ENCODE assay signal across 1 cellular context in the genomic region with DNA sequence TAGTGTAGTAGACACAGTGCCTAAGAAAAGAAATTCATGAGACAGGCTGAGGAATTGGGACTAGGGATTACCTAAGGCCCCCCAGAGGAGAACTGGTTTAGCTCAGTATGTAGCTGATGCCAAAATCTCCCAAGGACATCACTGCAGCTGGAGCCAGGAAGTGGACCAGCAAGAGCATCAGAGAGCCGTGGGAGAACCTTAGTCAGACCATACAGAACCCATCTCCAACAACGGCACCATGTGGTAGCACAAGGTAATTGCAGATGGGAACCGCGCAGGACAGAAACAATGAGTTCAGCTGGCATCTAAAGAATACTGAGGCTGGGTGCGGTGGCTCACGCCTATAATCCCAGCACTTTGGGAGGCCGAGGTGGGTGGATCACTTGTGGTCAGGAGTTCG.
A peak's percentile ranks its signal among the peaks of the same experiment; 100 is the strongest.
TF ChIP-seq lines count a peak whose summit lies in the region.

No MANE protein-coding gene starts in this region.

TF ChIP-seq in H1, 55 proteins besides CTCF, POLR2A, EP300 and RAD21:
- TF ChIP-seq TEAD4 (IDR thresholded peaks at IDR 0.05; ENCODE audit: low read depth, low read length), result 0 out of 2 replicates have a peak, but pooled peaks have one; percentile 27
- peak; percentile 23; the same call in 1 of the 2 replicates for TF ChIP-seq MAFK (IDR thresholded peaks at IDR 0.05; ENCODE audit: low read depth, low read length)
- no peak for TF ChIP-seq CTBP2 (IDR thresholded peaks at IDR 0.05; ENCODE audit: borderline replicate concordance, insufficient read depth, insufficient read length, low read length)
- no peak for TF ChIP-seq ASH2L (IDR thresholded peaks at IDR 0.05; ENCODE audit: low read length)
- no peak for TF ChIP-seq KDM1A (IDR thresholded peaks at IDR 0.05; ENCODE audit: borderline replicate concordance, low read length)
